ENCODE assay signal across 16 cellular contexts in the genomic region with DNA sequence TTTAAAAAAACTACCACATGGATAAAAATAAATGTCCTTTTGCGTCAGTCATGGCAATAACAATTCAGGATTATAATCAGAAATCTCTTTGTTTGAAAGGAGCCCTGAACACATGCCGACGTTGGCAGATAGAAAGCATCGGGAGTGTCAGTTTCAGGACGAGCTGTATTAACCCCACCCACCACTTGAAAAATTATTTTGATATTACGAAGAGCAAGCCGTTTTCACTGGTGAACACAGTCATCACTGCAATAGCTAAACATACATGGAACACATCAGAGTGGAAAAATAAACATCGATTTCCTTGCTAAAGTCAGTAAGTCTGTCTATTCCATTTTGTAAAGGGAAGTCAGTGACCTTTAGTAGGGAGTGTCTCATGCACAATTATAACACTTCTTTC.
A peak's percentile ranks its signal among the peaks of the same experiment; 100 is the strongest.
DNase-seq lines count a peak whose midpoint lies in the region; ATAC-seq and TF ChIP-seq lines count a peak whose summit lies in the region.
"Had no signal": no experiment of that assay in that cellular context is flagged by ENCODE, and none has a peak within 500 bp of the region (broad histone marks: within the 10 kb centered on the region; RNA-seq: fewer than 3 reads in every experiment).

No MANE protein-coding gene starts in this region.

- intact Hi-C loops in heart left ventricle (cut with DNase I): no loop called here
- intact Hi-C loops in cardiac septum (cut with DNase I): loop anchor here (5.0 kb wide), 1 partner anchor 116 kb away; no protein-coding TSS in a partner anchor

- WGBS in heart left ventricle, 4 donors: 26 to 49% (median 37%) methylated on average over 8 of the region's 8 CpGs
- WGBS in gastroesophageal sphincter (ENCODE audit: low coverage in 1 of 2), 2 donors: 15 to 33% methylated on average over 8 of the region's 8 CpGs

- H3K27me3 ChIP-seq in heart left ventricle (no peaks in the 10 kb centered on the region), SJSA1 (replicated peaks) (no peaks in the 10 kb centered on the region), gastroesophageal sphincter (no peaks in the 10 kb centered on the region)

- no peak for TF ChIP-seq CTCF in heart left ventricle (IDR thresholded peaks at IDR 0.05)
- no peak for TF ChIP-seq CTCF in gastroesophageal sphincter (IDR thresholded peaks at IDR 0.05)

- ATAC-seq in heart left ventricle (peak in 3 of 4 donors; percentile 62 to 71 (median 63)), gastroesophageal sphincter (peak; percentile 61), GM18909 (IDR thresholded peaks at IDR 0.05; ENCODE audit: poor library complexity, unreplicated experiment) (no peak)
- ATAC-seq: K562 had no signal

- TF ChIP-seq EP300 in gastroesophageal sphincter (IDR thresholded peaks at IDR 0.05): no peak

- peak overlapping the region in 2 of 12 donors; percentile 17 to 23 for H3K27ac ChIP-seq in heart left ventricle
- H3K27ac ChIP-seq in SJSA1: no peak overlapping the region
- no peak overlapping the region for H3K27ac ChIP-seq in gastroesophageal sphincter
- H3K27ac ChIP-seq in caudate nucleus (ENCODE audit: low read depth, low read length): no peak overlapping the region
- H3K27ac ChIP-seq: RWPE1 had no signal

- DNase-seq in heart left ventricle (no peak), cardiac septum (ENCODE audit: low spot score) (no peak), SJSA1 (ENCODE audit: low read depth in 1 of 2, low spot score in 2 of 2) (peak in 1 of 2 experiments; percentile 18), smooth muscle cell of the brain vasculature (ENCODE audit: low read depth, low spot score) (peak; percentile 24), caudate nucleus (lab: John Stamatoyannopoulos, UW) (no peak), NCI-H1930 (lab: John Stamatoyannopoulos, UW) (no peak)
- DNase-seq: 8988T, C1 segment of cervical spinal cord, NCI-H146, NCI-H2107, NCI-H226, NCI-H526 had no signal

- peaks cover 0 to 7% (median 0%) of the 10 kb centered on the region in 12 donors for H3K4me1 ChIP-seq in heart left ventricle
- no peaks in the 10 kb centered on the region; the same call in 1 of the 2 replicates for H3K4me1 ChIP-seq in SJSA1 (replicated peaks)
- H3K4me1 ChIP-seq in gastroesophageal sphincter: no peaks in the 10 kb centered on the region

- H3K4me3 ChIP-seq in heart left ventricle (peak overlapping the region in 5 of 12 donors; percentile 3 to 30 (median 26)), SJSA1 (peak overlapping the region; percentile 3; the same call in 1 of the 2 replicates), gastroesophageal sphincter (no peak overlapping the region)
- H3K4me3 ChIP-seq: K562 had no signal

- H3K36me3 ChIP-seq in heart left ventricle: no peaks in the 10 kb centered on the region
- no peaks in the 10 kb centered on the region for H3K36me3 ChIP-seq in SJSA1
- no peaks in the 10 kb centered on the region for H3K36me3 ChIP-seq in gastroesophageal sphincter

- no peak for TF ChIP-seq POLR2A in heart left ventricle (IDR thresholded peaks at IDR 0.05)
- TF ChIP-seq POLR2A in gastroesophageal sphincter (IDR thresholded peaks at IDR 0.05): no peak

- H3K9me3 ChIP-seq in heart left ventricle: no peaks in the 10 kb centered on the region
- no peaks in the 10 kb centered on the region for H3K9me3 ChIP-seq in SJSA1 (replicated peaks)
- H3K9me3 ChIP-seq in gastroesophageal sphincter: no peaks in the 10 kb centered on the region
